In genomic region chr9:78865757-78866156, GRCh38 we compare ENCODE assay signal across 22 cellular contexts.
DNase-seq lines count a peak whose midpoint lies in the region.
"Had no signal": no experiment of that assay in that cellular context is flagged by ENCODE, and none has a peak within 500 bp of the region (broad histone marks: within the 10 kb centered on the region; RNA-seq: fewer than 3 reads in every experiment).

No MANE protein-coding gene starts in this region.

- H3K27ac ChIP-seq in SJSA1 = peak overlapping the region; percentile 87
- H3K27ac ChIP-seq in Karpas-422 (ENCODE audit: low read length) = no peak overlapping the region
- H3K27ac ChIP-seq: esophagus muscularis mucosa, gastroesophageal sphincter, lower lobe of right lung, upper lobe of left lung had no signal

- H3K9me3 ChIP-seq in SJSA1 (replicated peaks) = no peaks in the 10 kb centered on the region
- H3K9me3 ChIP-seq in skeletal muscle satellite cell (replicated peaks; ENCODE audit: low read length) = no peaks in the 10 kb centered on the region
- no peaks in the 10 kb centered on the region for H3K9me3 ChIP-seq in Karpas-422 (ENCODE audit: low read length)
- H3K9me3 ChIP-seq: esophagus muscularis mucosa, gastroesophageal sphincter, lower lobe of right lung, upper lobe of left lung had no signal

- H3K9me2 ChIP-seq in Karpas-422 (replicated peaks; ENCODE audit: insufficient read depth, low read length) = no peaks in the 10 kb centered on the region; the same call in 1 of the 2 replicates

- H3K36me3 ChIP-seq in SJSA1 (no peaks in the 10 kb centered on the region), skeletal muscle satellite cell (ENCODE audit: insufficient read depth, low read length) (no peaks in the 10 kb centered on the region), Karpas-422 (ENCODE audit: insufficient read depth, low read length) (no peaks in the 10 kb centered on the region)
- H3K36me3 ChIP-seq: esophagus muscularis mucosa, gastroesophageal sphincter, lower lobe of right lung, upper lobe of left lung had no signal

- no peaks in the 10 kb centered on the region for H3K79me2 ChIP-seq in Karpas-422 (ENCODE audit: low read length)

- H3K4me3 ChIP-seq in SJSA1 (no peak overlapping the region), skeletal muscle satellite cell (ENCODE audit: low read length) (no peak overlapping the region), Karpas-422 (ENCODE audit: low read length) (no peak overlapping the region)
- H3K4me3 ChIP-seq: esophagus muscularis mucosa, gastroesophageal sphincter, lower lobe of right lung, upper lobe of left lung had no signal

- no peaks in the 10 kb centered on the region for H4K20me1 ChIP-seq in Karpas-422 (ENCODE audit: insufficient read depth, low read depth, low read length)

- H3K27me3 ChIP-seq in SJSA1 (replicated peaks) (no peaks in the 10 kb centered on the region), skeletal muscle satellite cell (ENCODE audit: control insufficient read depth, insufficient read depth, low read length) (no peaks in the 10 kb centered on the region), Karpas-422 (ENCODE audit: low read length) (no peaks in the 10 kb centered on the region)
- H3K27me3 ChIP-seq: esophagus muscularis mucosa, gastroesophageal sphincter, upper lobe of left lung had no signal

- H3K4me2 ChIP-seq in skeletal muscle satellite cell (ENCODE audit: low read length) (no peak overlapping the region), Karpas-422 (ENCODE audit: low read depth, low read length, poor library complexity, severe bottlenecking) (no peak overlapping the region)

- DNase-seq in NCI-H1092 treated with DMSO at 0.1 percent for 48 hours (lab: John Stamatoyannopoulos, UW) (peak; percentile 26), NCI-H1092 (lab: John Stamatoyannopoulos, UW) (no peak), NCI-H1417 (lab: John Stamatoyannopoulos, UW) (peak in 2 of 3 experiments; percentile 66 to 85), SJSA1 (ENCODE audit: low read depth in 1 of 2, low spot score in 2 of 2) (no peak), Karpas-422 (no peak), NCI-H128 (lab: John Stamatoyannopoulos, UW; ENCODE audit: unreplicated experiment) (no peak)
- DNase-seq in stimulated activated CD4-positive, alpha-beta T cell treated with anti-CD3 and anti-CD28 coated beads, Interleukin-4, amount 100 ng/mL, for 24 hours = no peak
- DNase-seq: 8988T; activated CD8-positive, alpha-beta memory T cell treated with anti-CD3 and anti-CD28 coated beads for 24 hours; activated T-cell treated with anti-CD3 and anti-CD28 coated beads, Interleukin-2, amount 50 U/mL, for 48 hours; COR-L47; effector CD8-positive, alpha-beta T cell; KBM-7; lower lobe of right lung; NCI-H2029 treated with DMSO at 0.1 percent for 48 hours; RPMI8226; stimulated activated CD4-positive, alpha-beta T cell treated with anti-CD3 and anti-CD28 coated beads, Interleukin-12 subunit alpha, Interleukin-12 subunit beta, amount 100 ng/mL, for 4 hours; stimulated activated CD8-positive, alpha-beta memory T cell treated with anti-CD3 and anti-CD28 coated beads, Interleukin-4, amount 100 ng/mL, for 48 hours; upper lobe of left lung had no signal

- peak overlapping the region; percentile 56 for H3K9ac ChIP-seq in skeletal muscle satellite cell (ENCODE audit: low read depth, low read length)
- H3K9ac ChIP-seq in Karpas-422 (ENCODE audit: low read length) = no peak overlapping the region

- H3K4me1 ChIP-seq in SJSA1 (replicated peaks) = peaks cover 25% of the 10 kb centered on the region
- peaks cover 24% of the 10 kb centered on the region for H3K4me1 ChIP-seq in skeletal muscle satellite cell (ENCODE audit: control insufficient read depth, insufficient read depth, low read length)
- H3K4me1 ChIP-seq in Karpas-422 (ENCODE audit: low read length) = no peaks in the 10 kb centered on the region
- H3K4me1 ChIP-seq: esophagus muscularis mucosa, gastroesophageal sphincter, lower lobe of right lung, upper lobe of left lung had no signal

- no peak overlapping the region for H2AFZ ChIP-seq in Karpas-422 (ENCODE audit: low read length)

Comparison
In these comparisons a context has a peak if more than half of its experiments do, and no peak if none do; other contexts are left out.
1. DNase-seq: peak in NCI-H1092 treated with DMSO at 0.1 percent for 48 hours (single experiment) and NCI-H1417 (2 of 3); none in NCI-H1092 (single experiment), SJSA1 (0 of 2), Karpas-422 (single experiment), NCI-H128 (single experiment) and stimulated activated CD4-positive, alpha-beta T cell treated with anti-CD3 and anti-CD28 coated beads, Interleukin-4, amount 100 ng/mL, for 24 hours (single experiment).